10 cellular contexts compared by ENCODE assay signal in the genomic region with DNA sequence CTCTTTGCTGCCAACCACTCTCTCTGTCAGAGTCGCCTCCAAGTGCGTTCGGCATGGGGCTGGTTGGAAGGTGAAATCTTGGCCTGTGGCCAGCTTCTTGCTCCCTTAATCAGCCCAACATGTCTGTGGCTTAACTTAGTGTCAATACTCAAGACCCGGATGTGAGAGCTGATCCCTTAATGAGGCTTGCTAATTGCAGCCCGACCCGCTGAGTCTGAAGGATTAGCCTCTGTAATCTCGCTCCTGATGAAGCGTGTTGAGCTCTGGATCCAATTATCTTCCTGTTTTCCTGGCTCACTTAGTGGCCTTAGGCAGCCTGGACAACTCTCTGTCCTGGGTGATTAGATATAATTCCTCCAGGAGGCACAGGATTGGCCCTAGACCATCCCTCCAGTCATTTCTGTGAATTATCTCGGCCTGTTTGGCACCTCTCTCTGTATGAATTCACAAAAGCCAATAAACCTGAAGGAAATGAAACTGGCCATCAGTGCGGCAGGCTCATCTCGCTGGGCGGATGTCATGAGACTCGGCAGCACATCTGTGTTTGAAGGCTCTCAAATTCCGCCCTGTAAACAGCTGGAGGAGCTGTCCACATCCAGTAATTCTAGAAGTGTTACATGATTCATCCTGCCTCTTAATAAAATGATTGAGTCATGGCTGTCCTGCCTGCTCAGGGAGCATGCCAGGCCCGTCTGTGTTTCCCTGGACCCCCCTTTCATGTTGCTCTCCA. TPM values are rescaled to one million over a fixed set of nuclear protein-coding genes. Genes with fewer than 3 reads are reported as not detected.
DNase-seq lines count a peak whose midpoint lies in the region; ATAC-seq and TF ChIP-seq lines count a peak whose summit lies in the region.
"Had no signal": no experiment of that assay in that cellular context is flagged by ENCODE, and none has a peak within 500 bp of the region (broad histone marks: within the 10 kb centered on the region; RNA-seq: fewer than 3 reads in every experiment).

No MANE protein-coding gene starts in this region.

- TF ChIP-seq POLR2A in prostate gland (IDR thresholded peaks at IDR 0.05), result no peak

- H3K9ac ChIP-seq in endocrine pancreas (ENCODE audit: control insufficient read depth, insufficient read depth, low read length), result peak overlapping the region; percentile 63

- H3K27me3 Mint-ChIP-seq in effector memory CD8-positive, alpha-beta T cell, result peaks cover 44 to 61% of the 10 kb centered on the region in 2 donors

- H3K27ac ChIP-seq in prostate gland, result peak overlapping the region; percentile 21 to 66
- H3K27ac ChIP-seq: SK-N-MC had no signal

- no peaks in the 10 kb centered on the region for H3K9me3 ChIP-seq in endocrine pancreas (ENCODE audit: control insufficient read depth, low read length)
- no peaks in the 10 kb centered on the region for H3K9me3 ChIP-seq in prostate gland

- ATAC-seq in effector memory CD8-positive, alpha-beta T cell (replicated peaks), result no peak
- ATAC-seq in GM21390 (IDR thresholded peaks at IDR 0.05; ENCODE audit: unreplicated experiment), result no peak

- intact Hi-C loops in prostate gland (cut with DNase I), result no loop called here

- H3K4me3 ChIP-seq in endocrine pancreas (ENCODE audit: control insufficient read depth, insufficient read depth, low read length) (peak overlapping the region; percentile 74), prostate gland (no peak overlapping the region)
- H3K4me3 ChIP-seq: SK-N-MC had no signal

- H3K4me1 ChIP-seq in endocrine pancreas (ENCODE audit: control insufficient read depth, insufficient read depth, low read length) (no peaks in the 10 kb centered on the region), prostate gland (replicated peaks) (peaks cover 13% of the 10 kb centered on the region)

- no peaks in the 10 kb centered on the region for H3K9me3 Mint-ChIP-seq in effector memory CD8-positive, alpha-beta T cell

- TF ChIP-seq CTCF in prostate gland (IDR thresholded peaks at IDR 0.05), result no peak

- 20% methylated on average over 15 of the region's 15 CpGs for WGBS in prostate gland

- H3K4me3 Mint-ChIP-seq in effector memory CD8-positive, alpha-beta T cell, result no peak overlapping the region

- DNase-seq in GM04504 (ENCODE audit: low read depth) (peak; percentile 21), NCI-H345 (lab: John Stamatoyannopoulos, UW) (peak; percentile 91), prostate gland (ENCODE audit: low spot score) (peak; percentile 44), islet precursor cell (no peak)
- DNase-seq in effector memory CD8-positive, alpha-beta T cell, result no peak
- DNase-seq in activated T-cell treated with anti-CD3 and anti-CD28 coated beads, Interleukin-2, amount 50 U/mL, for 48 hours, result no peak

- H3K27me3 ChIP-seq in endocrine pancreas (ENCODE audit: control insufficient read depth, insufficient read depth, low read length) (no peaks in the 10 kb centered on the region), prostate gland (replicated peaks; ENCODE audit: insufficient read depth) (no peaks in the 10 kb centered on the region)

- H3K4me1 Mint-ChIP-seq in effector memory CD8-positive, alpha-beta T cell (ENCODE audit: low read depth in 2 of 2), result no peaks in the 10 kb centered on the region

- no peak overlapping the region for H3K27ac Mint-ChIP-seq in effector memory CD8-positive, alpha-beta T cell

- H3K36me3 Mint-ChIP-seq in effector memory CD8-positive, alpha-beta T cell (ENCODE audit: insufficient read depth), result no peaks in the 10 kb centered on the region

- H3K36me3 ChIP-seq in endocrine pancreas (ENCODE audit: control insufficient read depth, insufficient read depth, low read length) (no peaks in the 10 kb centered on the region), prostate gland (no peaks in the 10 kb centered on the region)

RNA-seq across cellular contexts. Expression of a gene that starts 38.5 kb away (rescaled TPM):
- 1 to 10 TPM; 8.0 to 8.3 TPM for total RNA-seq in prostate gland
- total RNA-seq: glomerular endothelial cell had no signal

Comparison
In these comparisons a context has a peak if more than half of its experiments do, and no peak if none do; other contexts are left out.
1. DNase-seq: peak in GM04504 (single experiment), NCI-H345 (single experiment) and prostate gland (single experiment); none in effector memory CD8-positive, alpha-beta T cell (0 of 3), islet precursor cell (single experiment) and activated T-cell treated with anti-CD3 and anti-CD28 coated beads, Interleukin-2, amount 50 U/mL, for 48 hours (0 of 2).